Comparison of ENCODE assay signal across 12 cellular contexts in genomic region chr3:42191443-42191747, GRCh38.
DNase-seq lines count a peak whose midpoint lies in the region; ATAC-seq and TF ChIP-seq lines count a peak whose summit lies in the region.
"Had no signal": no experiment of that assay in that cellular context is flagged by ENCODE, and none has a peak within 500 bp of the region (broad histone marks: within the 10 kb centered on the region; RNA-seq: fewer than 3 reads in every experiment).

No MANE protein-coding gene starts in this region.

- H3K9me3 Mint-ChIP-seq in activated T-cell treated with anti-CD3 and anti-CD28 coated beads, Interleukin-2, amount 50 U/mL, for 72 hours, result no peaks in the 10 kb centered on the region
- no peaks in the 10 kb centered on the region for H3K9me3 Mint-ChIP-seq in activated T-cell treated with anti-CD3 and anti-CD28 coated beads, Interleukin-2, amount 50 U/mL, for 4 hours
- H3K9me3 Mint-ChIP-seq in brain, result no peaks in the 10 kb centered on the region

- peaks cover 73% of the 10 kb centered on the region for H3K36me3 ChIP-seq in OCI-LY3 (replicated peaks; ENCODE audit: low read depth, low read length)
- H3K36me3 ChIP-seq: ovary had no signal

- H3K4me1 Mint-ChIP-seq in activated T-cell treated with anti-CD3 and anti-CD28 coated beads, Interleukin-2, amount 50 U/mL, for 72 hours (ENCODE audit: low read depth), result peaks cover 24% of the 10 kb centered on the region
- H3K4me1 Mint-ChIP-seq in activated T-cell treated with anti-CD3 and anti-CD28 coated beads, Interleukin-2, amount 50 U/mL, for 4 hours (ENCODE audit: low read depth), result peaks cover 15% of the 10 kb centered on the region
- H3K4me1 Mint-ChIP-seq in brain, result peaks cover 12% of the 10 kb centered on the region

- peaks cover 14% of the 10 kb centered on the region; the same call in 1 of the 2 replicates for H3K79me2 ChIP-seq in OCI-LY3 (ENCODE audit: low read length)

- H3K27me3 ChIP-seq in OCI-LY3 (ENCODE audit: low read depth, low read length), result no peaks in the 10 kb centered on the region
- H3K27me3 ChIP-seq: brain microvascular endothelial cell, ovary, stomach had no signal

- H3K27ac Mint-ChIP-seq in activated T-cell treated with anti-CD3 and anti-CD28 coated beads, Interleukin-2, amount 50 U/mL, for 72 hours, result no peak overlapping the region
- peak overlapping the region in 3 of 5 experiments; percentile 63 to 88 (median 66) for H3K27ac Mint-ChIP-seq in brain

- peaks cover 0 to 4% of the 10 kb centered on the region in 2 donors for H3K36me3 Mint-ChIP-seq in activated T-cell treated with anti-CD3 and anti-CD28 coated beads, Interleukin-2, amount 50 U/mL, for 72 hours (ENCODE audit: insufficient read depth in 2 of 2)
- H3K36me3 Mint-ChIP-seq in activated T-cell treated with anti-CD3 and anti-CD28 coated beads, Interleukin-2, amount 50 U/mL, for 4 hours (ENCODE audit: insufficient read depth), result peaks cover 23% of the 10 kb centered on the region
- peaks cover 69% of the 10 kb centered on the region for H3K36me3 Mint-ChIP-seq in brain

- H3K27me3 Mint-ChIP-seq in activated T-cell treated with anti-CD3 and anti-CD28 coated beads, Interleukin-2, amount 50 U/mL, for 72 hours (ENCODE audit: low read depth), result no peaks in the 10 kb centered on the region
- no peaks in the 10 kb centered on the region for H3K27me3 Mint-ChIP-seq in activated T-cell treated with anti-CD3 and anti-CD28 coated beads, Interleukin-2, amount 50 U/mL, for 4 hours (ENCODE audit: low read depth)
- no peaks in the 10 kb centered on the region for H3K27me3 Mint-ChIP-seq in brain

- H3K27ac ChIP-seq in OCI-LY3 (ENCODE audit: low read length), result peak overlapping the region; percentile 27; the same call in 1 of the 2 replicates
- H3K27ac ChIP-seq: brain microvascular endothelial cell, ovary had no signal

- in situ Hi-C loops in KBM-7 (cut with MboI; ENCODE audit: low pct_unique_long_range_greater_than_20kb, low sequenced_read_pairs), result no loop called here

- intact Hi-C loops in sciatic nerve (cut with DNase I), result loop anchor here (10.0 kb wide), 1 partner anchor 297 kb away; no protein-coding TSS in a partner anchor

- H3K4me3 ChIP-seq in OCI-LY3 (ENCODE audit: low read length), result no peak overlapping the region
- H3K4me3 ChIP-seq: ovary, smooth muscle cell, stomach had no signal

- no peak overlapping the region for H3K4me3 Mint-ChIP-seq in activated T-cell treated with anti-CD3 and anti-CD28 coated beads, Interleukin-2, amount 50 U/mL, for 72 hours
- no peak overlapping the region for H3K4me3 Mint-ChIP-seq in activated T-cell treated with anti-CD3 and anti-CD28 coated beads, Interleukin-2, amount 50 U/mL, for 4 hours
- no peak overlapping the region for H3K4me3 Mint-ChIP-seq in brain

- H2AFZ ChIP-seq in OCI-LY3 (ENCODE audit: low read depth, low read length), result no peak overlapping the region

- TF ChIP-seq CTCF in OCI-LY3 (IDR thresholded peaks at IDR 0.05; ENCODE audit: low read depth, low read length) (no peak), brain (conservative IDR thresholded peaks at IDR 0.05) (peak; percentile 23 to 55)

- peak; percentile 26 to 37 for ATAC-seq in activated T-cell treated with anti-CD3 and anti-CD28 coated beads, Interleukin-2, amount 50 U/mL, for 72 hours (replicated peaks in 1 of 2)
- ATAC-seq in activated T-cell treated with anti-CD3 and anti-CD28 coated beads, Interleukin-2, amount 50 U/mL, for 4 hours, result no peak
- peak; percentile 18 for ATAC-seq in sciatic nerve
- no peak for ATAC-seq in HG02840 (IDR thresholded peaks at IDR 0.05; ENCODE audit: low FRiP score, unreplicated experiment)
- no peak for ATAC-seq in GM19463 (IDR thresholded peaks at IDR 0.05; ENCODE audit: unreplicated experiment)

- H3K4me2 ChIP-seq in OCI-LY3 (ENCODE audit: low read length), result peak overlapping the region; percentile 13; the same call in 1 of the 2 replicates
- H3K4me2 ChIP-seq: smooth muscle cell had no signal

- H3K9ac ChIP-seq in OCI-LY3 (ENCODE audit: low read length), result no peak overlapping the region

- peaks cover 56% of the 10 kb centered on the region for H3K4me1 ChIP-seq in OCI-LY3 (ENCODE audit: low read length)

- no peaks in the 10 kb centered on the region for H3K9me3 ChIP-seq in OCI-LY3 (ENCODE audit: insufficient read depth, low read length)
- H3K9me3 ChIP-seq: ovary, stomach had no signal

- no peak for DNase-seq in activated T-cell treated with anti-CD3 and anti-CD28 coated beads, Interleukin-2, amount 50 U/mL, for 72 hours
- DNase-seq in activated T-cell treated with anti-CD3 and anti-CD28 coated beads, Interleukin-2, amount 50 U/mL, for 4 hours, result no peak
- DNase-seq in sciatic nerve (ENCODE audit: low spot score) (no peak), KBM-7 (no peak)

- peaks cover 97% of the 10 kb centered on the region for H4K20me1 ChIP-seq in OCI-LY3 (ENCODE audit: insufficient read depth, low read length)

Comparison
In these comparisons a context has a peak if more than half of its experiments do, and no peak if none do; other contexts are left out.
1. ATAC-seq: peak in activated T-cell treated with anti-CD3 and anti-CD28 coated beads, Interleukin-2, amount 50 U/mL, for 72 hours (2 of 2) and sciatic nerve (single experiment); none in activated T-cell treated with anti-CD3 and anti-CD28 coated beads, Interleukin-2, amount 50 U/mL, for 4 hours (0 of 2), HG02840 (single experiment) and GM19463 (single experiment).